8 cellular contexts compared by ENCODE assay signal in the genomic region with DNA sequence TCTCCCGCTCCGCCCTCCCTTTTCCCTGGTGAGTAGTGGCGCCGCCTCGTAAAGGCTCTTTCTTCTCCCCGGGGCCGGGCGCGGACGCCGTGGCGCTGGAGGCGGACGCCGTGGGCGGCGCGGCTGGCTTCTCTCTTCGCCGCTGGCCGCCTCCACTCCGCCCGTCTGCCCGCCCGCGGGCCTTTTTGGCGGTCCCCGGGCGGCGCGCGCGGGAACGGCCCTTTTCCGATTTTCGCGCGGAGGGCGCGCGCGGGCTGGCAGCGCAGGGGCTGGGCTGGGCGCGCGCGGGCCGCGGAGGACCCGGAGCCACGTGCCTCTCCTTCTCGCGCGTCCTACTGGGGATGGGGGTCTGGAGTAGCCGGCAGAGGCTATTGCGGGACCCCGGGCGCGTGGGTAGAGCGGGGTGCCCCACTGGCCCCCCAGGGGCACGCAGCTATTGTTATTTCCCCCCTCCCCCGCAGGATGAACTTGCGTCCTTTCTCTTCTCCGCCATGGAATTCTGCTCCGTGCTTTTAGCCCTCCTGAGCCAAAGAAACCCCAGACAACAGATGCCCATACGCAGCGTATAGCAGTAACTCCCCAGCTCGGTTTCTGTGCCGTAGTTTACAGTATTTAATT. TPM values are rescaled to one million over a fixed set of nuclear protein-coding genes. Genes with fewer than 3 reads are reported as not detected.
DNase-seq lines count a peak whose midpoint lies in the region; ATAC-seq and TF ChIP-seq lines count a peak whose summit lies in the region.

No MANE protein-coding gene starts in this region.

- H2AFZ ChIP-seq in DND-41 (ENCODE audit: low read depth, low read length) = peak overlapping the region; percentile 78
- H2AFZ ChIP-seq in neuronal stem cell (ENCODE audit: low read length) = peak overlapping the region; percentile 89

- under 1% methylated on average over 13 of the region's 69 CpGs for WGBS in esophagus muscularis mucosa
- no CpG with 5 or more reads among the region's 69 CpGs for WGBS in neuronal stem cell (ENCODE audit: extremely low coverage in 2 of 2, insufficient read length in 2 of 2, insufficient replicate concordance in 1 of 2), 2 donors

- peak overlapping the region; percentile 20 for H2BK120ac ChIP-seq in neuronal stem cell (ENCODE audit: low read depth, low read length)

- no peak for TF ChIP-seq EP300 in esophagus muscularis mucosa (IDR thresholded peaks at IDR 0.05)

- no peak overlapping the region for H2BK15ac ChIP-seq in neuronal stem cell (ENCODE audit: low read length)

- peaks cover 2% of the 10 kb centered on the region for H3K79me1 ChIP-seq in neuronal stem cell (ENCODE audit: low read depth, low read length)

- H3K18ac ChIP-seq in neuronal stem cell (ENCODE audit: low read length) = peak overlapping the region; percentile 97

- H3K4me2 ChIP-seq in DND-41 (ENCODE audit: insufficient read depth, low read length) (peak overlapping the region; percentile 84), neuronal stem cell (ENCODE audit: insufficient read depth, low read length, poor library complexity, severe bottlenecking) (peak overlapping the region; percentile 61)

- H3K14ac ChIP-seq in neuronal stem cell (ENCODE audit: low read length) = peak overlapping the region; percentile 58

- TF ChIP-seq POLR2A in esophagus muscularis mucosa (IDR thresholded peaks at IDR 0.05; ENCODE audit: low read depth) = no peak

- no peaks in the 10 kb centered on the region for H3K27me3 ChIP-seq in DND-41 (ENCODE audit: insufficient read depth, low read length, poor library complexity)
- no peaks in the 10 kb centered on the region for H3K27me3 ChIP-seq in esophagus muscularis mucosa
- H3K27me3 ChIP-seq in neuronal stem cell (ENCODE audit: control insufficient read depth in 3 of 3, insufficient read depth in 3 of 3, low read depth in 1 of 3, low read length in 3 of 3) = peaks cover 0 to 14% (median 0%) of the 10 kb centered on the region in 3 experiments

- DNase-seq in DND-41 = peak; percentile 71
- peak; percentile 49 to 52 for DNase-seq in activated CD4-positive, alpha-beta T cell treated with anti-CD3 and anti-CD28 coated beads, Interleukin-2, amount 50 U/mL, for 4 hours
- DNase-seq in esophagus muscularis mucosa (ENCODE audit: extremely low spot score) = no peak
- DNase-seq in neuronal stem cell (ENCODE audit: low spot score) = no peak
- DNase-seq in cortex of kidney (lab: John Stamatoyannopoulos, UW) = no peak

- H3K27ac ChIP-seq in DND-41 (ENCODE audit: low read length) = peak overlapping the region; percentile 97
- H3K27ac ChIP-seq in KOPT-K1 (ENCODE audit: low read depth, low read length, poor library complexity, severe bottlenecking) = peak overlapping the region; percentile 99
- peak overlapping the region; percentile 98 to 100 (median 99) for H3K27ac ChIP-seq in esophagus muscularis mucosa (replicated peaks in 1 of 4)
- peak overlapping the region; percentile 73 for H3K27ac ChIP-seq in neuronal stem cell (replicated peaks; ENCODE audit: low read length)

- peak overlapping the region; percentile 51 for H2AK5ac ChIP-seq in neuronal stem cell (ENCODE audit: low read depth, low read length)

- peak overlapping the region; percentile 69 for H2BK5ac ChIP-seq in neuronal stem cell (ENCODE audit: low read length)

- peak overlapping the region; percentile 98 for H3K9ac ChIP-seq in DND-41 (ENCODE audit: low read depth, low read length)
- peak overlapping the region; percentile 96 for H3K9ac ChIP-seq in neuronal stem cell (ENCODE audit: low read depth, low read length, poor library complexity)

- H4K20me1 ChIP-seq in DND-41 (ENCODE audit: insufficient read depth, low read length) = peaks cover 23% of the 10 kb centered on the region; the same call in 1 of the 2 replicates

- no peak overlapping the region for H2BK12ac ChIP-seq in neuronal stem cell (ENCODE audit: low read length)

- intact Hi-C loops in esophagus muscularis mucosa (cut with DNase I) = loop anchor here (2.0 to 5.0 kb wide), 2 partner anchors 44 to 61 kb away; partner anchors contain the start of gene CHCHD5

- no peak overlapping the region for H3K4ac ChIP-seq in neuronal stem cell (ENCODE audit: low read length)

- TF ChIP-seq CTCF in DND-41 (IDR thresholded peaks at IDR 0.05; ENCODE audit: borderline replicate concordance, extremely low read depth, low read length, poor library complexity, severe bottlenecking) (no peak), esophagus muscularis mucosa (IDR thresholded peaks at IDR 0.05) (no peak)

- ATAC-seq in DND-41 (ENCODE audit: insufficient read depth, low read depth) (peak; percentile 48), GM21526 (IDR thresholded peaks at IDR 0.05; ENCODE audit: low FRiP score, unreplicated experiment) (peak; percentile 23), GM18858 (IDR thresholded peaks at IDR 0.05; ENCODE audit: unreplicated experiment) (no peak)

- H3K4me3 ChIP-seq in DND-41 (ENCODE audit: low read depth in 1 of 2, low read length in 2 of 2) = peak overlapping the region; percentile 79 to 88
- H3K4me3 ChIP-seq in esophagus muscularis mucosa = peak overlapping the region; percentile 89 to 97 (median 93)
- peak overlapping the region; percentile 60 to 99 for H3K4me3 ChIP-seq in neuronal stem cell (ENCODE audit: low read length in 2 of 2)

- peaks cover 59% of the 10 kb centered on the region for H3K79me2 ChIP-seq in DND-41 (ENCODE audit: insufficient read depth, low read length)

- H4K91ac ChIP-seq in neuronal stem cell (ENCODE audit: low read depth, low read length, poor library complexity) = peak overlapping the region; percentile 35

- H3K9me3 ChIP-seq in DND-41 (ENCODE audit: insufficient read depth, low read length, severe bottlenecking) (no peaks in the 10 kb centered on the region), KOPT-K1 (ENCODE audit: insufficient read depth, low read length, poor library complexity, severe bottlenecking) (no peaks in the 10 kb centered on the region), esophagus muscularis mucosa (no peaks in the 10 kb centered on the region), neuronal stem cell (replicated peaks in 1 of 2; ENCODE audit: control insufficient read depth in 2 of 2, insufficient read depth in 1 of 2, low read depth in 1 of 2, low read length in 2 of 2) (no peaks in the 10 kb centered on the region)

- H3K36me3 ChIP-seq in DND-41 (ENCODE audit: insufficient read depth, low read length) = peaks cover 46% of the 10 kb centered on the region
- peaks cover 46% of the 10 kb centered on the region for H3K36me3 ChIP-seq in KOPT-K1 (ENCODE audit: insufficient read depth, low read length)
- H3K36me3 ChIP-seq in esophagus muscularis mucosa = peaks cover 0 to 38% (median 24%) of the 10 kb centered on the region in 4 donors
- peaks cover 7 to 45% of the 10 kb centered on the region in 2 donors for H3K36me3 ChIP-seq in neuronal stem cell (replicated peaks in 1 of 2; ENCODE audit: control insufficient read depth in 2 of 2, insufficient read depth in 2 of 2, low read length in 2 of 2)

- H3K4me1 ChIP-seq in DND-41 (ENCODE audit: insufficient read depth, low read length) = peaks cover 57% of the 10 kb centered on the region
- peaks cover 35 to 53% (median 47%) of the 10 kb centered on the region in 4 donors for H3K4me1 ChIP-seq in esophagus muscularis mucosa
- peaks cover 10% of the 10 kb centered on the region in 2 donors for H3K4me1 ChIP-seq in neuronal stem cell (ENCODE audit: control insufficient read depth in 2 of 2, insufficient read depth in 1 of 2, low read depth in 1 of 2, low read length in 2 of 2)

- H4K8ac ChIP-seq in neuronal stem cell (ENCODE audit: low read depth, low read length) = no peak overlapping the region

- H3K23ac ChIP-seq in neuronal stem cell (ENCODE audit: low read depth, low read length, poor library complexity) = peak overlapping the region; percentile 82

RNA-seq across cellular contexts. Expression of gene SLC20A1, which starts 0.5 kb away (rescaled TPM):
- 10 to 100 TPM; 12.0 to 34.1 (median 14.9) TPM for total RNA-seq in esophagus muscularis mucosa
- polyA plus RNA-seq in neuronal stem cell (2013, experiment 1 of 2) = 37.4 TPM
- 38.3 TPM for polyA plus RNA-seq in neuronal stem cell (2013, experiment 2 of 2)

Comparison
In these comparisons a context has a peak if more than half of its experiments do, and no peak if none do; other contexts are left out.
1. DNase-seq: peak in DND-41 (single experiment) and activated CD4-positive, alpha-beta T cell treated with anti-CD3 and anti-CD28 coated beads, Interleukin-2, amount 50 U/mL, for 4 hours (2 of 2); none in esophagus muscularis mucosa (single experiment), neuronal stem cell (single experiment) and cortex of kidney (single experiment).
2. Peak in every context shown above with its lines, with median percentiles within 50 percentile points of each other: H3K27ac ChIP-seq and H3K4me3 ChIP-seq.